ENCODE assay signal across 1 cellular context in the genomic region with DNA sequence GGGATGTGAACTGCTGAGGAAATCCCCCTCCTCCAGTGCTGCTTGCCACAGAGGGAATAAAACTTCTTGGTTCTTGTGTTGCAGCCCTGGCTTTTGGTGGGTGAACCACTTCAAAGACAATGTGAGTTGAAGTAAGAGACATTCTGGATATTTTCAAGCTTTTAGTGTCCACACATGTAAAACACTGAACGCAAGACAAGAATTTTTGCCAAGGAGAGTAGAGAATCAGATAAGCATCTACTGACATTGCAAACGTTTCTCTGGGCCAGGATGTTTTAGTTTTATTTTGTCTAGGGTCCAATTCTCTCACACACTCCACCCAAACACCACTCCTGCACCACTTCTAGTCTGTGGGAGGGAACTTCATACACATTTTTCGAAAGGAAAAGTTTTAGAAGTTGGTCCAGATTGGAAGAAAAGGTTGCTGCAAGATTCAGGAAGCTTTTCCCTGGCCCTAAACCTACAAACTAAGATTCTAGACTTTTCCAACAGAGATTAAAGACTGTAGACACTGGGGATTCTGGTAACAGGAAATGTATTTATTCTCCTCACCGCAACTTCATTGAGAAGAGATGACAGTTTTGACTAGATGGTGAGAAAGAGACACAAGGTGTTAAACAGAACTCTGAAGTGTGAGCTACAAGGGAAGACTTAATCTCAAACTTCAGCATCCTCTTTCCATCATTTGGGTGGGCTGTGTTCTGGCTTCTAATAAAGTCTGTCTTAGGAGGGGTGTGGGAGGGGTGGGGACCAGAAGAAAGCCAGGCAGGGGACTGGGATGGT.
TF ChIP-seq lines count a peak whose summit lies in the region.

No MANE protein-coding gene starts in this region.

TF ChIP-seq in HEK293T, 16 proteins besides CTCF, POLR2A, EP300 and RAD21 (continued from another document):
- TF ChIP-seq LEF1 (IDR thresholded peaks at IDR 0.05; ENCODE audit: borderline replicate concordance): no peak
